In genomic region chr17:31858647-31859486, GRCh38 we compare ENCODE assay signal across 8 cellular contexts. TPM values are rescaled to one million over a fixed set of nuclear protein-coding genes. Genes with fewer than 3 reads are reported as not detected.
DNase-seq lines count a peak whose midpoint lies in the region; ATAC-seq lines count a peak whose summit lies in the region.

Gene COPRS (minus strand): TSS chr17:31859244. CDS start chr17:31859199, 45 bp downstream.

- ATAC-seq in GM18502 (IDR thresholded peaks at IDR 0.05; ENCODE audit: poor library complexity, unreplicated experiment) (peak; percentile 69), HG03095 (IDR thresholded peaks at IDR 0.05; ENCODE audit: unreplicated experiment) (peak; percentile 70), left lobe of liver (peak; percentile 91), GM21717 (IDR thresholded peaks at IDR 0.05; ENCODE audit: unreplicated experiment) (no peak)

- peak; percentile 36 to 96 for DNase-seq in NCI-H526 (lab: John Stamatoyannopoulos, UW)
- DNase-seq in activated CD4-positive, alpha-beta T cell treated with anti-CD3 and anti-CD28 coated beads, Interleukin-2, amount 50 U/mL, for 1 hour = peak; percentile 79
- DNase-seq in dedifferentiated amniotic fluid mesenchymal stem cell (ENCODE audit: extremely low spot score) = peak; percentile 80
- peak; percentile 94 for DNase-seq in left lobe of liver (ENCODE audit: low spot score)
- DNase-seq in stimulated activated CD4-positive, alpha-beta T cell treated with anti-CD3 and anti-CD28 coated beads, Interleukin-2, amount 100 ng/mL, for 24 hours = peak; percentile 80 to 83

RNA-seq across cellular contexts. Expression of gene COPRS, which starts in this region (rescaled TPM):
- total RNA-seq in left lobe of liver = 20.4 TPM
